ENCODE assay signal across 12 cellular contexts in genomic region chr12:105721051-105721825, GRCh38.
DNase-seq lines count a peak whose midpoint lies in the region; ATAC-seq, FAIRE-seq and TF ChIP-seq lines count a peak whose summit lies in the region.
"Had no signal": no experiment of that assay in that cellular context is flagged by ENCODE, and none has a peak within 500 bp of the region (broad histone marks: within the 10 kb centered on the region; RNA-seq: fewer than 3 reads in every experiment).

No MANE protein-coding gene starts in this region.

- H3K4me3 ChIP-seq in GM12865 (ENCODE audit: low read depth, low read length) = no peak overlapping the region
- no peak overlapping the region for H3K4me3 ChIP-seq in NT2/D1 (ENCODE audit: insufficient read length, low read depth)

- no peak for FAIRE-seq in HTR-8/SVneo (lab: Jason Lieb, UNC)
- FAIRE-seq: endothelial cell of umbilical vein, H1 had no signal

- DNase-seq in GM12865 (ENCODE audit: low read depth) (peak; percentile 59), NT2/D1 (ENCODE audit: low read depth, low spot score) (peak; percentile 52), HTR-8/SVneo (ENCODE audit: insufficient read length, low spot score) (no peak), occipital lobe (lab: John Stamatoyannopoulos, UW) (no peak), RPMI8226 (no peak), NK-92 (lab: John Stamatoyannopoulos, UW; ENCODE audit: unreplicated experiment) (no peak)
- DNase-seq: activated effector memory CD4-positive, alpha-beta T cell treated with Interleukin-2 at 50 U/mL for 16 hours; substantia nigra had no signal

- no peaks in the 10 kb centered on the region for H3K36me3 ChIP-seq in NT2/D1 (ENCODE audit: insufficient read depth, insufficient read length, low read length)

- no peaks in the 10 kb centered on the region for H3K9me3 ChIP-seq in NT2/D1 (ENCODE audit: insufficient read depth, low read length)

- H3K27me3 ChIP-seq in NT2/D1 (ENCODE audit: insufficient read depth, insufficient read length) = no peaks in the 10 kb centered on the region

- ATAC-seq in GM21515 (IDR thresholded peaks at IDR 0.05; ENCODE audit: unreplicated experiment) (peak; percentile 66), HG03439 (IDR thresholded peaks at IDR 0.05; ENCODE audit: unreplicated experiment) (peak; percentile 83)

- H3K4me1 ChIP-seq in NT2/D1 (ENCODE audit: insufficient read depth, insufficient read length) = no peaks in the 10 kb centered on the region

- no peak for TF ChIP-seq CTCF in GM12865 (IDR thresholded peaks at IDR 0.05; ENCODE audit: insufficient read depth, low read depth, low read length, missing control alignments)

- no peak overlapping the region for H3K9ac ChIP-seq in NT2/D1 (ENCODE audit: insufficient read length, low read depth)

Comparison
In these comparisons a context has a peak if more than half of its experiments do, and no peak if none do; other contexts are left out.
1. DNase-seq: peak in GM12865 (single experiment) and NT2/D1 (single experiment); none in HTR-8/SVneo (single experiment), occipital lobe (single experiment), RPMI8226 (single experiment) and NK-92 (single experiment).